In genomic region chr17:77375108-77375507, GRCh38 we compare ENCODE assay signal across 9 cellular contexts.
DNase-seq lines count a peak whose midpoint lies in the region; ATAC-seq and TF ChIP-seq lines count a peak whose summit lies in the region.
"Had no signal": no experiment of that assay in that cellular context is flagged by ENCODE, and none has a peak within 500 bp of the region (broad histone marks: within the 10 kb centered on the region; RNA-seq: fewer than 3 reads in every experiment).

No MANE protein-coding gene starts in this region.

- 35% methylated on average over 11 of the region's 13 CpGs for WGBS in suprapubic skin

- peak overlapping the region; percentile 86 for H3K4me3 Mint-ChIP-seq in activated CD4-positive, alpha-beta T cell treated with anti-CD3 and anti-CD28 coated beads, Interleukin-2, amount 10 ng/mL, durations not matched to agents 7 days and 5 days

- H3K36me3 ChIP-seq in lower lobe of right lung (no peaks in the 10 kb centered on the region), suprapubic skin (no peaks in the 10 kb centered on the region)

- CTCF ChIA-PET in activated CD4-positive, alpha-beta T cell treated with anti-CD3 and anti-CD28 coated beads, Interleukin-2, amount 10 ng/mL, durations not matched to agents 7 days and 5 days (lab: Charles Lee): interaction anchor here (0.6 to 4.7 kb wide), 8 partner anchors 9 to 74 kb away, joined by 3 to 25 read pairs (median 8); no protein-coding TSS in a partner anchor

- H3K4me1 ChIP-seq in lower lobe of right lung: peaks cover 87% of the 10 kb centered on the region
- H3K4me1 ChIP-seq in suprapubic skin: peaks cover 94% of the 10 kb centered on the region

- TF ChIP-seq POLR2A in suprapubic skin (IDR thresholded peaks at IDR 0.05): no peak

- peaks cover 49% of the 10 kb centered on the region for H3K36me3 Mint-ChIP-seq in activated CD4-positive, alpha-beta T cell treated with anti-CD3 and anti-CD28 coated beads, Interleukin-2, amount 10 ng/mL, durations not matched to agents 7 days and 5 days (ENCODE audit: low read depth)

- TF ChIP-seq EP300 in suprapubic skin (IDR thresholded peaks at IDR 0.05): no peak

- in situ Hi-C loops in astrocyte of the cerebellum (cut with HindIII; ENCODE audit: low sequenced_read_pairs): no loop called here

- H3K27ac ChIP-seq in lower lobe of right lung: peak overlapping the region; percentile 83
- peak overlapping the region; percentile 97 for H3K27ac ChIP-seq in suprapubic skin

- POLR2A ChIA-PET in activated CD4-positive, alpha-beta T cell treated with anti-CD3 and anti-CD28 coated beads, Interleukin-2, amount 10 ng/mL, durations not matched to agents 7 days and 5 days (lab: Charles Lee): interaction anchor here (1.0 kb wide), 1 partner anchor 50 kb away, joined by 4 read pairs; no protein-coding TSS in a partner anchor

- no peaks in the 10 kb centered on the region for H3K27me3 Mint-ChIP-seq in activated CD4-positive, alpha-beta T cell treated with anti-CD3 and anti-CD28 coated beads, Interleukin-2, amount 10 ng/mL, durations not matched to agents 7 days and 5 days

- TF ChIP-seq CTCF in astrocyte of the cerebellum (IDR thresholded peaks at IDR 0.05; ENCODE audit: low read depth, low read length, missing control alignments) (no peak), lower lobe of right lung (IDR thresholded peaks at IDR 0.05) (no peak), suprapubic skin (IDR thresholded peaks at IDR 0.05) (no peak)

- H3K27me3 ChIP-seq in lower lobe of right lung (ENCODE audit: low read depth): no peaks in the 10 kb centered on the region
- no peaks in the 10 kb centered on the region for H3K27me3 ChIP-seq in suprapubic skin

- no peaks in the 10 kb centered on the region for H3K9me3 Mint-ChIP-seq in activated CD4-positive, alpha-beta T cell treated with anti-CD3 and anti-CD28 coated beads, Interleukin-2, amount 10 ng/mL, durations not matched to agents 7 days and 5 days

- intact Hi-C loops in lower lobe of right lung (cut with DNase I): no loop called here

- no peak for DNase-seq in activated CD4-positive, alpha-beta T cell treated with anti-CD3 and anti-CD28 coated beads, Interleukin-2, amount 10 ng/mL, durations not matched to agents 7 days and 5 days
- no peak for DNase-seq in activated CD4-positive, alpha-beta T cell treated with anti-CD3 and anti-CD28 coated beads for 1 hour
- DNase-seq in astrocyte of the cerebellum (ENCODE audit: low read depth) (no peak), lower lobe of right lung (peak; percentile 83), suprapubic skin (ENCODE audit: low spot score in 2 of 2) (no peak), DMS79 (lab: John Stamatoyannopoulos, UW) (no peak), NCI-H2029 treated with DMSO at 0.1 percent for 48 hours (lab: John Stamatoyannopoulos, UW) (no peak)
- DNase-seq: NCI-H345 had no signal

- ATAC-seq in lower lobe of right lung: peak; percentile 41 to 56
- ATAC-seq in activated CD4-positive, CD25-positive, alpha-beta regulatory T cell treated with anti-CD3 and anti-CD28 coated beads, Interleukin-2, amount 50 U/mL, for 24 hours: no peak

- H3K27ac Mint-ChIP-seq in activated CD4-positive, alpha-beta T cell treated with anti-CD3 and anti-CD28 coated beads, Interleukin-2, amount 10 ng/mL, durations not matched to agents 7 days and 5 days: peak overlapping the region; percentile 89

- H3K4me3 ChIP-seq in astrocyte of the cerebellum (ENCODE audit: low read depth, low read length) (peak overlapping the region; percentile 88), lower lobe of right lung (peak overlapping the region; percentile 78), suprapubic skin (peak overlapping the region; percentile 86)

- H3K9me3 ChIP-seq in lower lobe of right lung (no peaks in the 10 kb centered on the region), suprapubic skin (no peaks in the 10 kb centered on the region)

- peaks cover 74% of the 10 kb centered on the region for H3K4me1 Mint-ChIP-seq in activated CD4-positive, alpha-beta T cell treated with anti-CD3 and anti-CD28 coated beads, Interleukin-2, amount 10 ng/mL, durations not matched to agents 7 days and 5 days

Comparison
In these comparisons a context has a peak if more than half of its experiments do, and no peak if none do; other contexts are left out.
1. ATAC-seq: peak in lower lobe of right lung (2 of 2); none in activated CD4-positive, CD25-positive, alpha-beta regulatory T cell treated with anti-CD3 and anti-CD28 coated beads, Interleukin-2, amount 50 U/mL, for 24 hours (0 of 2).
2. Peak in every context shown above with its lines, with median percentiles within 50 percentile points of each other: H3K4me3 ChIP-seq.